ENCODE assay signal across 29 cellular contexts in the genomic region with DNA sequence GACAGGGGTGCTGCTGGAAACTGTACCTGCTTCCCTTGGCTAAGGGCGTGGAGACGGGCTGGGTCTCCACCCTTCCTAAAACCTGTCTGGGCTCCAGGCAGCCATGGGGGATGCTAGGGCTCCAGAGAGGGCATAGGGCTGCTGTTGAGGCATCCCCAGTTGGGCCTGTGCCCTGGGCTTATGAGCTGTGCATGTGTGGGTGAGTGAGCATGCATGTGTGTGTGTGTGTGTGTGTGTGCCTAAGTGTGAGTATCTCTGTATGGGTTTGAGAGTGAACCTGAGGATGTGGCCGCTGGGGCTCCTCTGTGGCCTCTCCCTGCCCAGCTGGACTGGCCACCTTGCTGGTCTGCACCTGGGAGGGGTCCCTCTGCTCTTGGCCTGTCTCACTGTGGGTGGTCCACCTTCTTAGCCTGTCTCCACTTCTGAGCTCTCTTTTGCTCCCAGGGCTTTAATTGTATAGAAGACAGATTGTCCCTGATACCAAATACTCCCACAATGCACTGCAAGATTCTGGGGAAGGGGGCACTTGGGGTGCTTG.
A peak's percentile ranks its signal among the peaks of the same experiment; 100 is the strongest.
DNase-seq lines count a peak whose midpoint lies in the region; ATAC-seq, FAIRE-seq and TF ChIP-seq lines count a peak whose summit lies in the region.
"Had no signal": no experiment of that assay in that cellular context is flagged by ENCODE, and none has a peak within 500 bp of the region (broad histone marks: within the 10 kb centered on the region; RNA-seq: fewer than 3 reads in every experiment).

No MANE protein-coding gene starts in this region.

- no peak for TF ChIP-seq CTCF in fibroblast of pulmonary artery (IDR thresholded peaks at IDR 0.05; ENCODE audit: low read length, missing control alignments)

- no peak overlapping the region for H3K4me3 ChIP-seq in fibroblast of pulmonary artery (replicated peaks; ENCODE audit: low read depth, low read length)
- H3K4me3 ChIP-seq in skeletal muscle cell (ENCODE audit: low read depth, low read length): no peak overlapping the region
- H3K4me3 ChIP-seq: gastrocnemius medialis, hepatocyte, lung, prostate gland, sigmoid colon, SK-N-MC, testis had no signal

- peak overlapping the region; percentile 78 for H3K27ac ChIP-seq in angular gyrus (ENCODE audit: low read depth, low read length)
- H3K27ac ChIP-seq: epithelial cell of prostate, gastrocnemius medialis, hepatocyte, neutrophil, prostate gland, RWPE1, sigmoid colon, testis, VCaP had no signal

- peak; percentile 57 for FAIRE-seq in HTR-8/SVneo (lab: Jason Lieb, UNC)

- DNase-seq in HTR-8/SVneo (ENCODE audit: insufficient read length, low spot score) (no peak), fibroblast of pulmonary artery (ENCODE audit: low read depth) (peak; percentile 23), skeletal muscle cell (ENCODE audit: low read depth) (peak; percentile 29), DMS153 (lab: John Stamatoyannopoulos, UW) (no peak), NCI-H510A treated with DMSO at 0.1 percent for 48 hours (lab: John Stamatoyannopoulos, UW) (no peak)
- DNase-seq in stimulated activated CD4-positive, alpha-beta T cell treated with anti-CD3 and anti-CD28 coated beads, Interleukin-2, amount 100 ng/mL, for 48 hours: no peak
- DNase-seq: activated naive CD4-positive, alpha-beta T cell; activated T-cell treated with anti-CD3 and anti-CD28 coated beads, Interleukin-2, amount 50 U/mL, for 72 hours; effector CD4-positive, alpha-beta T cell; gastrocnemius medialis; GOT3; MM.1S; NCI-H1417 treated with DMSO at 0.1 percent for 48 hours; NCI-H345; NCI-H774; sigmoid colon; stimulated activated naive CD4-positive, alpha-beta T cell treated with Interleukin-2 at 50 U/mL for 16 hours; T-helper 17 cell; testis had no signal

- ATAC-seq in HG03342 (IDR thresholded peaks at IDR 0.05; ENCODE audit: unreplicated experiment): no peak
- ATAC-seq: activated T-cell treated with anti-CD3 and anti-CD28 coated beads, Interleukin-2, amount 50 U/mL, for 72 hours; gastrocnemius medialis; T-helper 17 cell had no signal

Comparison
In these comparisons a context has a peak if more than half of its experiments do, and no peak if none do; other contexts are left out.
1. DNase-seq: peak in fibroblast of pulmonary artery (single experiment) and skeletal muscle cell (single experiment); none in HTR-8/SVneo (single experiment), DMS153 (single experiment), NCI-H510A treated with DMSO at 0.1 percent for 48 hours (single experiment) and stimulated activated CD4-positive, alpha-beta T cell treated with anti-CD3 and anti-CD28 coated beads, Interleukin-2, amount 100 ng/mL, for 48 hours (0 of 2).